13 cellular contexts compared by ENCODE assay signal in genomic region chr18:79751918-79752578, GRCh38. TPM values are rescaled to one million over a fixed set of nuclear protein-coding genes. Genes with fewer than 3 reads are reported as not detected.
"Had no signal": no experiment of that assay in that cellular context is flagged by ENCODE, and none has a peak within 500 bp of the region (broad histone marks: within the 10 kb centered on the region; RNA-seq: fewer than 3 reads in every experiment).

No MANE protein-coding gene starts in this region.

RNA-seq across cellular contexts. Expression of gene KCNG2, which starts 45.7 kb away (rescaled TPM):
- total RNA-seq: activated CD4-positive, alpha-beta T cell treated with anti-CD3 and anti-CD28 coated beads, Interleukin-2, amount 10 ng/mL, durations not matched to agents 7 days and 5 days; activated CD8-positive, alpha-beta memory T cell treated with anti-CD3 and anti-CD28 coated beads, Interleukin-2, amount 10 ng/mL, durations not matched to agents 7 days and 5 days; activated CD8-positive, alpha-beta T cell treated with anti-CD3 and anti-CD28 coated beads for 36 hours; activated T-helper 1 cell treated with anti-CD3 and anti-CD28 coated beads, Interleukin-12 subunit alpha, Interleukin-12 subunit beta, Interleukin-2, Interleukin-4 antibody, amounts not matched to agents 30 ng/mL and 10 ng/mL and 1 ng/mL, durations not matched to agents 14 hours and 24 hours and 36 hours; ascending aorta; mucosa of gallbladder; natural killer cell; pulmonary artery endothelial cell; SJCRH30; T-cell; ureter had no signal
- polyA plus RNA-seq: pancreas, right cardiac atrium had no signal
